In the genomic region with DNA sequence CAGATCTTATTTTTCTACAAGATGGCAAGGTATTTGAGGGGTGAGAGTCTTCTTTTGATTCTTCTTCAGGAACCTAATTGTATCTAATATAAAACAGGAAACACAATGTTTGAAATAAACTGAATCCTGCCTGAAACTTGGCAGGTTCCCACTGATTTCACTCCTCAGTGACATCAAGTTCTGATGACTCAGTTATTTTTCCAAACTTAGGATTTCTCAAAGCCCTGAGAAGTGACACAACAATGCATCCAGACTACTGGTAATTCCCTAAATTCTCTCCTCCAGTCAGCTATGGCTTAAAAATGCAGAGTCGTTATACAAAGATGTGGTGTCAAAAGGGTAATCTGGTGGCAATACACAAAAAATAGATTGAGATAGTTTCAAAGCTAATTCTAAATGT, we compare ENCODE assay signal across 14 cellular contexts.
DNase-seq lines count a peak whose midpoint lies in the region; ATAC-seq and TF ChIP-seq lines count a peak whose summit lies in the region.
"Had no signal": no experiment of that assay in that cellular context is flagged by ENCODE, and none has a peak within 500 bp of the region (broad histone marks: within the 10 kb centered on the region; RNA-seq: fewer than 3 reads in every experiment).

No MANE protein-coding gene starts in this region.

- H3K4me1 Mint-ChIP-seq in HFFc6 (ENCODE audit: low read depth): peaks cover 21% of the 10 kb centered on the region
- H3K4me1 Mint-ChIP-seq in MCF 10A (ENCODE audit: insufficient read depth, unreplicated experiment): peaks cover 37% of the 10 kb centered on the region
- H3K4me1 Mint-ChIP-seq in stimulated activated naive CD8-positive, alpha-beta T cell treated with anti-CD3 and anti-CD28 coated beads, Interleukin-15, amount 100 ng/mL, for 72 hours: no peaks in the 10 kb centered on the region
- H3K4me1 Mint-ChIP-seq: IgD-negative memory B cell had no signal

- CTCF ChIA-PET in MCF 10A (lab: Yijun Ruan, JAX): interaction anchor here (0.6 to 3.6 kb wide), 8 partner anchors 13 to 280 kb away, joined by 3 to 21 read pairs (median 6); no protein-coding TSS in a partner anchor

- H3K4me3 Mint-ChIP-seq in HFFc6 (no peak overlapping the region), MCF 10A (ENCODE audit: unreplicated experiment) (no peak overlapping the region)
- H3K4me3 Mint-ChIP-seq in stimulated activated naive CD8-positive, alpha-beta T cell treated with anti-CD3 and anti-CD28 coated beads, Interleukin-15, amount 100 ng/mL, for 72 hours: no peak overlapping the region
- H3K4me3 Mint-ChIP-seq: IgD-negative memory B cell; T-helper 1 cell treated with Interleukin-12 subunit alpha and Interleukin-12 subunit beta and Interleukin-4 antibody, amounts not matched to agents 30 μg/mL and 1 μg/mL, for 36 hours had no signal

- H3K79me2 ChIP-seq in smooth muscle cell (ENCODE audit: low read depth): no peaks in the 10 kb centered on the region

- BruUV-seq in MCF 10A (replicated peaks; lab: Mats Ljungman, UMichigan): no TSS peak

- H3K27ac Mint-ChIP-seq in HFFc6 (no peak overlapping the region), MCF 10A (ENCODE audit: low read depth, unreplicated experiment) (peak overlapping the region; percentile 92)
- no peak overlapping the region for H3K27ac Mint-ChIP-seq in stimulated activated naive CD8-positive, alpha-beta T cell treated with anti-CD3 and anti-CD28 coated beads, Interleukin-15, amount 100 ng/mL, for 72 hours
- H3K27ac Mint-ChIP-seq: IgD-negative memory B cell; T-helper 1 cell treated with Interleukin-12 subunit alpha and Interleukin-12 subunit beta and Interleukin-4 antibody, amounts not matched to agents 30 μg/mL and 1 μg/mL, for 36 hours had no signal

- peaks cover 0 to 68% of the 10 kb centered on the region in 2 donors for H3K4me1 ChIP-seq in right atrium auricular region
- H3K4me1 ChIP-seq in smooth muscle cell (ENCODE audit: low read depth): no peaks in the 10 kb centered on the region
- H3K4me1 ChIP-seq in sigmoid colon: peaks cover 0 to 8% (median 0%) of the 10 kb centered on the region in 4 donors

- WGBS in smooth muscle cell (ENCODE audit: low lambda C conversion rate): 47% methylated on average over 1 of the region's 1 CpG
- 85 to 88% methylated on average over 1 of the region's 1 CpG for WGBS in sigmoid colon, 2 donors

- TF ChIP-seq CTCF in HFFc6 (IDR thresholded peaks at IDR 0.05) (no peak), MCF 10A (IDR thresholded peaks at IDR 0.05; ENCODE audit: unreplicated experiment) (no peak), right atrium auricular region (IDR thresholded peaks at IDR 0.05) (no peak), smooth muscle cell (IDR thresholded peaks at IDR 0.05; ENCODE audit: borderline replicate concordance, insufficient read depth, poor library complexity, severe bottlenecking) (no peak), sigmoid colon (IDR thresholded peaks at IDR 0.05) (no peak)

- H3K9me3 Mint-ChIP-seq in HFFc6 (no peaks in the 10 kb centered on the region), MCF 10A (ENCODE audit: unreplicated experiment) (no peaks in the 10 kb centered on the region)
- no peaks in the 10 kb centered on the region for H3K9me3 Mint-ChIP-seq in stimulated activated naive CD8-positive, alpha-beta T cell treated with anti-CD3 and anti-CD28 coated beads, Interleukin-15, amount 100 ng/mL, for 72 hours
- H3K9me3 Mint-ChIP-seq: IgD-negative memory B cell; T-helper 1 cell treated with Interleukin-12 subunit alpha and Interleukin-12 subunit beta and Interleukin-4 antibody, amounts not matched to agents 30 μg/mL and 1 μg/mL, for 36 hours had no signal

- no peak overlapping the region for H3K4me2 ChIP-seq in smooth muscle cell

- TF ChIP-seq POLR2A in sigmoid colon (IDR thresholded peaks at IDR 0.05): no peak

- DNase-seq in HFFc6 (peak; percentile 66), MCF 10A (ENCODE audit: unreplicated experiment) (peak; percentile 90), right atrium auricular region (ENCODE audit: low spot score) (no peak), stromal cell of bone marrow (ENCODE audit: low read depth) (peak; percentile 88), smooth muscle cell (lab: John Stamatoyannopoulos, UW; ENCODE audit: unreplicated experiment) (no peak), sigmoid colon (no peak), NCI-H524 (lab: John Stamatoyannopoulos, UW) (no peak)
- no peak for DNase-seq in stimulated activated naive CD8-positive, alpha-beta T cell treated with anti-CD3 and anti-CD28 coated beads, Interleukin-15, amount 100 ng/mL, for 72 hours
- DNase-seq: GF-D8, left colon, small intestine, stomach had no signal

- H3F3A ChIP-seq in smooth muscle cell (ENCODE audit: low read depth): no peaks in the 10 kb centered on the region

- H3K9me3 ChIP-seq in right atrium auricular region (no peaks in the 10 kb centered on the region), smooth muscle cell (replicated peaks; ENCODE audit: low read depth) (no peaks in the 10 kb centered on the region), sigmoid colon (no peaks in the 10 kb centered on the region)
- H3K9me3 ChIP-seq: stomach had no signal

- no peaks in the 10 kb centered on the region for H3K36me3 Mint-ChIP-seq in HFFc6 (ENCODE audit: low read depth)
- peaks cover 10% of the 10 kb centered on the region for H3K36me3 Mint-ChIP-seq in MCF 10A (ENCODE audit: insufficient read depth, unreplicated experiment)
- H3K36me3 Mint-ChIP-seq: IgD-negative memory B cell had no signal

- no peak overlapping the region for H3K4me3 ChIP-seq in right atrium auricular region
- no peak overlapping the region for H3K4me3 ChIP-seq in smooth muscle cell
- H3K4me3 ChIP-seq in sigmoid colon: no peak overlapping the region
- H3K4me3 ChIP-seq: stomach had no signal

- H4K20me1 ChIP-seq in smooth muscle cell (ENCODE audit: low read depth): no peaks in the 10 kb centered on the region

- H3K36me3 ChIP-seq in right atrium auricular region (peaks cover 4% of the 10 kb centered on the region), smooth muscle cell (ENCODE audit: low read depth) (no peaks in the 10 kb centered on the region), sigmoid colon (no peaks in the 10 kb centered on the region)
- H3K36me3 ChIP-seq: stomach had no signal

- no peaks in the 10 kb centered on the region for H3K27me3 ChIP-seq in right atrium auricular region
- no peaks in the 10 kb centered on the region for H3K27me3 ChIP-seq in smooth muscle cell (ENCODE audit: low read depth)
- no peaks in the 10 kb centered on the region for H3K27me3 ChIP-seq in sigmoid colon
- H3K27me3 ChIP-seq: stomach had no signal

- H3K9ac ChIP-seq in smooth muscle cell (ENCODE audit: low read depth): no peak overlapping the region

- no peak for ATAC-seq in stimulated activated naive CD8-positive, alpha-beta T cell treated with anti-CD3 and anti-CD28 coated beads, Interleukin-15, amount 100 ng/mL, for 72 hours
- ATAC-seq: left colon had no signal

- H2AFZ ChIP-seq in smooth muscle cell (ENCODE audit: low read depth): no peak overlapping the region

- POLR2A ChIA-PET in MCF 10A (lab: Yijun Ruan, JAX): interaction anchor here (0.6 to 4.1 kb wide), 22 partner anchors 10 to 203 kb away, joined by 3 to 29 read pairs (median 4); no protein-coding TSS in a partner anchor

- no peak for TF ChIP-seq EP300 in sigmoid colon (IDR thresholded peaks at IDR 0.05)

- intact Hi-C loops in MCF 10A (cut with micrococcal nuclease): loop anchor here (5.0 kb wide), 1 partner anchor 105 kb away; no protein-coding TSS in a partner anchor
- intact Hi-C loops in sigmoid colon (cut with DNase I): no loop called here

- H3K27me3 Mint-ChIP-seq in HFFc6 (ENCODE audit: insufficient read depth) (peaks cover 1% of the 10 kb centered on the region; the same call in 1 of the 2 replicates), MCF 10A (ENCODE audit: insufficient read depth, unreplicated experiment) (no peaks in the 10 kb centered on the region)
- H3K27me3 Mint-ChIP-seq in stimulated activated naive CD8-positive, alpha-beta T cell treated with anti-CD3 and anti-CD28 coated beads, Interleukin-15, amount 100 ng/mL, for 72 hours: no peaks in the 10 kb centered on the region

- peak overlapping the region; percentile 54 to 56 for H3K27ac ChIP-seq in right atrium auricular region
- no peak overlapping the region for H3K27ac ChIP-seq in smooth muscle cell (ENCODE audit: low read depth)
- H3K27ac ChIP-seq in sigmoid colon: peak overlapping the region in 2 of 4 donors; percentile 6 to 55

Comparison
In these comparisons a context has a peak if more than half of its experiments do, and no peak if none do; other contexts are left out.
1. DNase-seq: peak in HFFc6 (single experiment), MCF 10A (single experiment) and stromal cell of bone marrow (single experiment); none in right atrium auricular region (single experiment), smooth muscle cell (single experiment), sigmoid colon (single experiment), stimulated activated naive CD8-positive, alpha-beta T cell treated with anti-CD3 and anti-CD28 coated beads, Interleukin-15, amount 100 ng/mL, for 72 hours (0 of 2) and NCI-H524 (0 of 2).